16 cellular contexts compared by ENCODE assay signal in the genomic region with DNA sequence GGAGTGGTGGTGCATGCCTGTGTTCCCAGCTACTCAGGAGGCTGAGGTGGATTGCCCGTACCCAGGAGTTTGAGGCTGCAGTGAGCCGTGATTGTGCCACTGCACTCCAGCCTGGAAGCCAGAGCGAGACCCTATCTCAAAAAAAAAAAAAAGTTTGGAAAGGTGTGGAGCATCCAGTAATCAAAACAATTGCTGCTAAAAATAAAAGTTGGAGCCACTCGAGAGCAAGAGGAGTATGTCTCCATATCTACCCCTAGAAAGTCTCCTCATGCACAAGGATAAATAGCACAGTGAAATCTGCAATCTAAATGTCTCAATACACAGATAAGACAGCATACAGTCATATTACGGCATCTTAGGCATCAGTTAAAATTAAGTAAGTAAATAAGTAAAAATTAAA.
DNase-seq lines count a peak whose midpoint lies in the region; ATAC-seq and TF ChIP-seq lines count a peak whose summit lies in the region.
"Had no signal": no experiment of that assay in that cellular context is flagged by ENCODE, and none has a peak within 500 bp of the region (broad histone marks: within the 10 kb centered on the region; RNA-seq: fewer than 3 reads in every experiment).

No MANE protein-coding gene starts in this region.

- no peak overlapping the region for H2BK15ac ChIP-seq in mesendoderm (replicated peaks; ENCODE audit: low read depth)

- peak overlapping the region; percentile 75 for H3K18ac ChIP-seq in mesendoderm (ENCODE audit: low read length)

- WGBS in mesendoderm (ENCODE audit: extremely low coverage, insufficient coverage, low lambda C conversion rate), result no CpG with 5 or more reads among the region's 5 CpGs

- H4K8ac ChIP-seq in mesendoderm (ENCODE audit: low read depth, low read length), result no peak overlapping the region

- H3K4ac ChIP-seq in mesendoderm (ENCODE audit: low read depth, low read length), result peak overlapping the region; percentile 12

- ATAC-seq in left ventricle myocardium superior, result peak; percentile 69
- no peak for ATAC-seq in HG03139 (IDR thresholded peaks at IDR 0.05; ENCODE audit: unreplicated experiment)

- no peak for DNase-seq in left ventricle myocardium superior
- no peak for DNase-seq in left ventricle myocardium inferior
- no peak for DNase-seq in mesendoderm
- no peak for DNase-seq in middle frontal gyrus (ENCODE audit: extremely low spot score, low spot score)
- DNase-seq: 8988T; ACHN; BE2C; C1 segment of cervical spinal cord; Caco-2; Calu3; CD4-positive, alpha-beta memory T cell; CD4-positive, CD25-positive, alpha-beta regulatory T cell; DMS79 treated with DMSO at 0.1 percent for 48 hours; GF-D8 had no signal

- H3K9me3 ChIP-seq in left ventricle myocardium inferior (replicated peaks), result no peaks in the 10 kb centered on the region
- H3K9me3 ChIP-seq: BE2C, BLaER1 had no signal

- no peak overlapping the region for H4K5ac ChIP-seq in mesendoderm (ENCODE audit: low read length)

- H3K27me3 ChIP-seq in left ventricle myocardium inferior (ENCODE audit: low read depth) (no peaks in the 10 kb centered on the region), mesendoderm (ENCODE audit: insufficient read depth, low read length, poor library complexity) (no peaks in the 10 kb centered on the region)
- H3K27me3 ChIP-seq: BE2C, BLaER1 had no signal

- H3K36me3 ChIP-seq in left ventricle myocardium inferior (no peaks in the 10 kb centered on the region), mesendoderm (ENCODE audit: control insufficient read depth, insufficient read depth, low read length) (no peaks in the 10 kb centered on the region)
- H3K36me3 ChIP-seq: BE2C, BLaER1 had no signal

- H3K23ac ChIP-seq in mesendoderm (ENCODE audit: low read length), result no peak overlapping the region

- no peak overlapping the region for H2BK5ac ChIP-seq in mesendoderm (ENCODE audit: low read length)

- H3K27ac ChIP-seq in left ventricle myocardium inferior (replicated peaks) (no peak overlapping the region), mesendoderm (ENCODE audit: low read depth, low read length) (no peak overlapping the region)
- H3K27ac ChIP-seq: BLaER1 had no signal

- no peak overlapping the region for H3K56ac ChIP-seq in mesendoderm (ENCODE audit: low read length)

- no peak overlapping the region for H3K4me3 ChIP-seq in left ventricle myocardium inferior
- H3K4me3 ChIP-seq in mesendoderm (ENCODE audit: low read length), result no peak overlapping the region
- H3K4me3 ChIP-seq: BLaER1 had no signal

- no peak overlapping the region for H2AK5ac ChIP-seq in mesendoderm (ENCODE audit: low read length)

- H3K9ac ChIP-seq in mesendoderm (ENCODE audit: low read length), result no peak overlapping the region
- H3K9ac ChIP-seq: BLaER1 had no signal

- no peaks in the 10 kb centered on the region for H3K79me1 ChIP-seq in mesendoderm (ENCODE audit: low read length)

- TF ChIP-seq CTCF in left ventricle myocardium inferior (IDR thresholded peaks at IDR 0.05; ENCODE audit: borderline replicate concordance), result no peak

- H2BK120ac ChIP-seq in mesendoderm (ENCODE audit: low read depth, low read length), result peak overlapping the region; percentile 12

- intact Hi-C loops in left ventricle myocardium superior (cut with micrococcal nuclease) (no loop called here), left ventricle myocardium inferior (cut with micrococcal nuclease) (no loop called here)

- H3K79me2 ChIP-seq in mesendoderm (ENCODE audit: control insufficient read depth, insufficient read depth, low read length), result no peaks in the 10 kb centered on the region

- no peak overlapping the region for H3K4me2 ChIP-seq in mesendoderm (ENCODE audit: low read length)
- H3K4me2 ChIP-seq: BLaER1 had no signal

- H3K4me1 ChIP-seq in left ventricle myocardium inferior, result peaks cover 17% of the 10 kb centered on the region
- peaks cover 2% of the 10 kb centered on the region for H3K4me1 ChIP-seq in mesendoderm (ENCODE audit: control insufficient read depth, low read depth, low read length)
- H3K4me1 ChIP-seq: BE2C, BLaER1 had no signal
